Comparison of ENCODE assay signal across 8 cellular contexts in the genomic region with DNA sequence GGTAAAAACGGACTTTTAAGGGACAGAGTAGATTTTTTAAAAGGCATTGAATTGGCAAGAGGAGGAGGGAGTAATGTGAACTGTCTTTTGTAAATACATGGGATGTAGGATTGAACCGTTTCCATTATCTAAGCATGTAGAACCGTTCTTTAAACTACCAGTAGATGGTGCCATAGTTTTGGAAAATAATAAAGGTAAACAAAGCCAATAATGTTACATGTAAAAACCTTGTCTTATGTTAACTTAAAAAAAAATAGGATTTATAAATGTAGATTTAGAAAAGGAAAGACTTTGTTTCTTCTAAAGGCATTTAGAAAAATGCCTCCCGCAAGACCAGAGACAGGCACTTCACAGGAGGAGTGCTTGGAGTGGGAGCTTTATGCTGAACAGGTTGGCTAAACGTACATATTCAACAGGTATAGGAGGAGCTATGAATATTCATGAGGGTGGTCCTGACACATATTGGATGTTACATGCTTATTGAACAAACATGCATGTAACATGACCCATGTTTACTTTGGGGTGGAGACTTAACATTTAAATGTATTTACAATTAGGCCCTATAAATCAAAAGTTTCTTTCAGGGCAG. TPM values are rescaled to one million over a fixed set of nuclear protein-coding genes. Genes with fewer than 3 reads are reported as not detected.
DNase-seq lines count a peak whose midpoint lies in the region; ATAC-seq and TF ChIP-seq lines count a peak whose summit lies in the region.

No MANE protein-coding gene starts in this region.

- H2AFZ ChIP-seq in smooth muscle cell (ENCODE audit: low read depth): peak overlapping the region; percentile 95

- H3K9me3 ChIP-seq in AG04450 (ENCODE audit: control insufficient read depth, insufficient read depth, low read length) (no peaks in the 10 kb centered on the region), adipocyte (ENCODE audit: control insufficient read depth, low read length) (no peaks in the 10 kb centered on the region), right atrium auricular region (no peaks in the 10 kb centered on the region), smooth muscle cell (replicated peaks; ENCODE audit: low read depth) (no peaks in the 10 kb centered on the region)

- WGBS in smooth muscle cell (ENCODE audit: low lambda C conversion rate): 17% methylated on average over 5 of the region's 5 CpGs

- CTCF ChIA-PET in AG04450 (lab: Charles Lee): interaction anchor here (0.6 to 5.8 kb wide), 37 partner anchors 10 to 505 kb away, joined by 3 to 166 read pairs (median 6); no protein-coding TSS in a partner anchor

- H3K27me3 ChIP-seq in AG04450 (ENCODE audit: control insufficient read depth, insufficient read depth, low read length): peaks cover 5% of the 10 kb centered on the region
- no peaks in the 10 kb centered on the region for H3K27me3 ChIP-seq in adipocyte (replicated peaks; ENCODE audit: control insufficient read depth, insufficient read depth, low read length)
- no peaks in the 10 kb centered on the region for H3K27me3 ChIP-seq in right atrium auricular region
- H3K27me3 ChIP-seq in smooth muscle cell (ENCODE audit: low read depth): peaks cover 11% of the 10 kb centered on the region

- peak; percentile 42 for DNase-seq in AG04450 (ENCODE audit: low read depth, low spot score)
- peak; percentile 17 for DNase-seq in NCI-H2029 (lab: John Stamatoyannopoulos, UW)
- peak; percentile 87 for DNase-seq in adipocyte (ENCODE audit: low read depth)
- DNase-seq in right atrium auricular region (ENCODE audit: low spot score): no peak
- DNase-seq in smooth muscle cell (lab: John Stamatoyannopoulos, UW; ENCODE audit: unreplicated experiment): no peak
- DNase-seq in stimulated activated CD4-positive, alpha-beta T cell treated with anti-CD3 and anti-CD28 coated beads, Interleukin-1b, Interleukin-23, amount 100 ng/mL, for 48 hours: no peak

- H4K20me1 ChIP-seq in smooth muscle cell (ENCODE audit: low read depth): no peaks in the 10 kb centered on the region

- no peak overlapping the region for H3K9ac ChIP-seq in adipocyte (ENCODE audit: low read length)
- H3K9ac ChIP-seq in smooth muscle cell (ENCODE audit: low read depth): no peak overlapping the region

- TF ChIP-seq CTCF in AG04450 (IDR thresholded peaks at IDR 0.05; ENCODE audit: low read depth, low read length) (peak; percentile 66), right atrium auricular region (IDR thresholded peaks at IDR 0.05) (peak; percentile 24 to 76), smooth muscle cell (IDR thresholded peaks at IDR 0.05; ENCODE audit: borderline replicate concordance, insufficient read depth, poor library complexity, severe bottlenecking) (peak; percentile 71)

- ATAC-seq in GM18502 (IDR thresholded peaks at IDR 0.05; ENCODE audit: poor library complexity, unreplicated experiment): peak; percentile 89
- peak; percentile 67 for ATAC-seq in HG02870 (IDR thresholded peaks at IDR 0.05; ENCODE audit: unreplicated experiment)

- H3K79me2 ChIP-seq in smooth muscle cell (ENCODE audit: low read depth): no peaks in the 10 kb centered on the region

- H3K36me3 ChIP-seq in adipocyte (ENCODE audit: control insufficient read depth, insufficient read depth, low read length, severe bottlenecking) (no peaks in the 10 kb centered on the region), right atrium auricular region (no peaks in the 10 kb centered on the region), smooth muscle cell (ENCODE audit: low read depth) (no peaks in the 10 kb centered on the region)

- H3K4me2 ChIP-seq in smooth muscle cell: no peak overlapping the region

- H3K27ac ChIP-seq in AG04450 (ENCODE audit: low read depth, low read length): no peak overlapping the region
- H3K27ac ChIP-seq in right atrium auricular region: no peak overlapping the region
- no peak overlapping the region for H3K27ac ChIP-seq in smooth muscle cell (ENCODE audit: low read depth)

- H3K4me1 ChIP-seq in adipocyte (ENCODE audit: control insufficient read depth, insufficient read depth, low read length) (no peaks in the 10 kb centered on the region), right atrium auricular region (no peaks in the 10 kb centered on the region), smooth muscle cell (ENCODE audit: low read depth) (peaks cover 4% of the 10 kb centered on the region)

- no peaks in the 10 kb centered on the region for H3F3A ChIP-seq in smooth muscle cell (ENCODE audit: low read depth)

- H3K4me3 ChIP-seq in AG04450 (ENCODE audit: low read depth, low read length) (no peak overlapping the region), adipocyte (ENCODE audit: low read length) (no peak overlapping the region), right atrium auricular region (no peak overlapping the region), smooth muscle cell (no peak overlapping the region)

- POLR2A ChIA-PET in AG04450 (lab: Yijun Ruan, JAX): interaction anchor here (0.7 kb wide), 1 partner anchor 33 kb away, joined by 3 read pairs; no protein-coding TSS in a partner anchor

RNA-seq across cellular contexts. Expression of gene FAM241A, which starts 45.5 kb away (rescaled TPM):
- 0.21 and 0.36 TPM in 2 replicates for polyA plus RNA-seq in AG04450 (2011; rRNA removed)
- polyA minus RNA-seq in AG04450 (2011; rRNA and poly(A)+ RNA removed): 0.18 and 0.48 TPM in 2 replicates
- total RNA-seq in right atrium auricular region: 1 to 10 TPM; 6.0 to 6.7 TPM
- 0.27 and 0.31 TPM in 2 replicates for total RNA-seq in smooth muscle cell
- polyA plus RNA-seq in smooth muscle cell: 0.19 and 0.39 TPM in 2 replicates

Comparison
In these comparisons a context has a peak if more than half of its experiments do, and no peak if none do; other contexts are left out.
1. DNase-seq: peak in AG04450 (single experiment), NCI-H2029 (single experiment) and adipocyte (single experiment); none in right atrium auricular region (single experiment), smooth muscle cell (single experiment) and stimulated activated CD4-positive, alpha-beta T cell treated with anti-CD3 and anti-CD28 coated beads, Interleukin-1b, Interleukin-23, amount 100 ng/mL, for 48 hours (single experiment).
2. Peak in every context shown above with its lines, with median percentiles within 50 percentile points of each other: CTCF ChIP-seq.